In the genomic region with DNA sequence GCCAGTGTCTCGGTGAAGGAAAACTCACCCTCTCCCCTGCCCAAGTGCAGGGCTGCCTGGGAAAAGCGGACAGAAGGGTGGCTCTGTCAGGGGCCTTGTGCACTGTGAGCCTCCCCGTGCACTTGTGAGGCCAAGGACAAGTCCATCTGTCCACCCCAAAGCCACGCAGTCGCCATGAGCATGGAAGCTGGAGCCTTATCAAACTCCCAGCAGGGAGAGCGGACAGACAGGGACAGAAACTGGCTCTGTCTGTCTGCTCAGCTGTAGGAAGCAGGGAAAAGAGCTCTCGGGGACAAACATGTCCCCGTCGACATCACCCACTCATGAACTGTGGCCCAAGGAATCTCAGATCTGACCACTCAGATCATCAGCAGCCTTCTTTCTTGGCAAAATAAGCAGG, we compare ENCODE assay signal across 2 cellular contexts.
TF ChIP-seq lines count a peak whose summit lies in the region.

No MANE protein-coding gene starts in this region.

TF ChIP-seq in GM23338, 12 proteins besides CTCF, POLR2A, EP300 and RAD21 (continues in another document):
- TF ChIP-seq, protein P1, sequence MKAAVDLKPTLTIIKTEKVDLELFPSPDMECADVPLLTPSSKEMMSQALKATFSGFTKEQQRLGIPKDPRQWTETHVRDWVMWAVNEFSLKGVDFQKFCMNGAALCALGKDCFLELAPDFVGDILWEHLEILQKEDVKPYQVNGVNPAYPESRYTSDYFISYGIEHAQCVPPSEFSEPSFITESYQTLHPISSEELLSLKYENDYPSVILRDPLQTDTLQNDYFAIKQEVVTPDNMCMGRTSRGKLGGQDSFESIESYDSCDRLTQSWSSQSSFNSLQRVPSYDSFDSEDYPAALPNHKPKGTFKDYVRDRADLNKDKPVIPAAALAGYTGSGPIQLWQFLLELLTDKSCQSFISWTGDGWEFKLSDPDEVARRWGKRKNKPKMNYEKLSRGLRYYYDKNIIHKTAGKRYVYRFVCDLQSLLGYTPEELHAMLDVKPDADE (IDR thresholded peaks at IDR 0.05) = no peak
- TF ChIP-seq NANOG (IDR thresholded peaks at IDR 0.05; ENCODE audit: borderline replicate concordance) (no peak), ZNF331 (CRISPR knock-in tag; IDR thresholded peaks at IDR 0.05; ENCODE audit: low read depth) (no peak), ZNF114 (CRISPR knock-in tag; IDR thresholded peaks at IDR 0.05) (no peak), EZH2phosphoT487 (IDR thresholded peaks at IDR 0.05; ENCODE audit: unreplicated experiment) (no peak), CREB1 (CRISPR knock-in tag; IDR thresholded peaks at IDR 0.05; ENCODE audit: low read depth) (no peak), STAT1 (IDR thresholded peaks at IDR 0.05; ENCODE audit: unreplicated experiment) (no peak), POLR2AphosphoS5 (IDR thresholded peaks at IDR 0.05; ENCODE audit: low read depth) (no peak)
- TF ChIP-seq, protein P2, sequence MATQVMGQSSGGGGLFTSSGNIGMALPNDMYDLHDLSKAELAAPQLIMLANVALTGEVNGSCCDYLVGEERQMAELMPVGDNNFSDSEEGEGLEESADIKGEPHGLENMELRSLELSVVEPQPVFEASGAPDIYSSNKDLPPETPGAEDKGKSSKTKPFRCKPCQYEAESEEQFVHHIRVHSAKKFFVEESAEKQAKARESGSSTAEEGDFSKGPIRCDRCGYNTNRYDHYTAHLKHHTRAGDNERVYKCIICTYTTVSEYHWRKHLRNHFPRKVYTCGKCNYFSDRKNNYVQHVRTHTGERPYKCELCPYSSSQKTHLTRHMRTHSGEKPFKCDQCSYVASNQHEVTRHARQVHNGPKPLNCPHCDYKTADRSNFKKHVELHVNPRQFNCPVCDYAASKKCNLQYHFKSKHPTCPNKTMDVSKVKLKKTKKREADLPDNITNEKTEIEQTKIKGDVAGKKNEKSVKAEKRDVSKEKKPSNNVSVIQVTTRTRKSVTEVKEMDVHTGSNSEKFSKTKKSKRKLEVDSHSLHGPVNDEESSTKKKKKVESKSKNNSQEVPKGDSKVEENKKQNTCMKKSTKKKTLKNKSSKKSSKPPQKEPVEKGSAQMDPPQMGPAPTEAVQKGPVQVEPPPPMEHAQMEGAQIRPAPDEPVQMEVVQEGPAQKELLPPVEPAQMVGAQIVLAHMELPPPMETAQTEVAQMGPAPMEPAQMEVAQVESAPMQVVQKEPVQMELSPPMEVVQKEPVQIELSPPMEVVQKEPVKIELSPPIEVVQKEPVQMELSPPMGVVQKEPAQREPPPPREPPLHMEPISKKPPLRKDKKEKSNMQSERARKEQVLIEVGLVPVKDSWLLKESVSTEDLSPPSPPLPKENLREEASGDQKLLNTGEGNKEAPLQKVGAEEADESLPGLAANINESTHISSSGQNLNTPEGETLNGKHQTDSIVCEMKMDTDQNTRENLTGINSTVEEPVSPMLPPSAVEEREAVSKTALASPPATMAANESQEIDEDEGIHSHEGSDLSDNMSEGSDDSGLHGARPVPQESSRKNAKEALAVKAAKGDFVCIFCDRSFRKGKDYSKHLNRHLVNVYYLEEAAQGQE (IDR thresholded peaks at IDR 0.05; ENCODE audit: unreplicated experiment) = no peak
- TF ChIP-seq, protein P3, sequence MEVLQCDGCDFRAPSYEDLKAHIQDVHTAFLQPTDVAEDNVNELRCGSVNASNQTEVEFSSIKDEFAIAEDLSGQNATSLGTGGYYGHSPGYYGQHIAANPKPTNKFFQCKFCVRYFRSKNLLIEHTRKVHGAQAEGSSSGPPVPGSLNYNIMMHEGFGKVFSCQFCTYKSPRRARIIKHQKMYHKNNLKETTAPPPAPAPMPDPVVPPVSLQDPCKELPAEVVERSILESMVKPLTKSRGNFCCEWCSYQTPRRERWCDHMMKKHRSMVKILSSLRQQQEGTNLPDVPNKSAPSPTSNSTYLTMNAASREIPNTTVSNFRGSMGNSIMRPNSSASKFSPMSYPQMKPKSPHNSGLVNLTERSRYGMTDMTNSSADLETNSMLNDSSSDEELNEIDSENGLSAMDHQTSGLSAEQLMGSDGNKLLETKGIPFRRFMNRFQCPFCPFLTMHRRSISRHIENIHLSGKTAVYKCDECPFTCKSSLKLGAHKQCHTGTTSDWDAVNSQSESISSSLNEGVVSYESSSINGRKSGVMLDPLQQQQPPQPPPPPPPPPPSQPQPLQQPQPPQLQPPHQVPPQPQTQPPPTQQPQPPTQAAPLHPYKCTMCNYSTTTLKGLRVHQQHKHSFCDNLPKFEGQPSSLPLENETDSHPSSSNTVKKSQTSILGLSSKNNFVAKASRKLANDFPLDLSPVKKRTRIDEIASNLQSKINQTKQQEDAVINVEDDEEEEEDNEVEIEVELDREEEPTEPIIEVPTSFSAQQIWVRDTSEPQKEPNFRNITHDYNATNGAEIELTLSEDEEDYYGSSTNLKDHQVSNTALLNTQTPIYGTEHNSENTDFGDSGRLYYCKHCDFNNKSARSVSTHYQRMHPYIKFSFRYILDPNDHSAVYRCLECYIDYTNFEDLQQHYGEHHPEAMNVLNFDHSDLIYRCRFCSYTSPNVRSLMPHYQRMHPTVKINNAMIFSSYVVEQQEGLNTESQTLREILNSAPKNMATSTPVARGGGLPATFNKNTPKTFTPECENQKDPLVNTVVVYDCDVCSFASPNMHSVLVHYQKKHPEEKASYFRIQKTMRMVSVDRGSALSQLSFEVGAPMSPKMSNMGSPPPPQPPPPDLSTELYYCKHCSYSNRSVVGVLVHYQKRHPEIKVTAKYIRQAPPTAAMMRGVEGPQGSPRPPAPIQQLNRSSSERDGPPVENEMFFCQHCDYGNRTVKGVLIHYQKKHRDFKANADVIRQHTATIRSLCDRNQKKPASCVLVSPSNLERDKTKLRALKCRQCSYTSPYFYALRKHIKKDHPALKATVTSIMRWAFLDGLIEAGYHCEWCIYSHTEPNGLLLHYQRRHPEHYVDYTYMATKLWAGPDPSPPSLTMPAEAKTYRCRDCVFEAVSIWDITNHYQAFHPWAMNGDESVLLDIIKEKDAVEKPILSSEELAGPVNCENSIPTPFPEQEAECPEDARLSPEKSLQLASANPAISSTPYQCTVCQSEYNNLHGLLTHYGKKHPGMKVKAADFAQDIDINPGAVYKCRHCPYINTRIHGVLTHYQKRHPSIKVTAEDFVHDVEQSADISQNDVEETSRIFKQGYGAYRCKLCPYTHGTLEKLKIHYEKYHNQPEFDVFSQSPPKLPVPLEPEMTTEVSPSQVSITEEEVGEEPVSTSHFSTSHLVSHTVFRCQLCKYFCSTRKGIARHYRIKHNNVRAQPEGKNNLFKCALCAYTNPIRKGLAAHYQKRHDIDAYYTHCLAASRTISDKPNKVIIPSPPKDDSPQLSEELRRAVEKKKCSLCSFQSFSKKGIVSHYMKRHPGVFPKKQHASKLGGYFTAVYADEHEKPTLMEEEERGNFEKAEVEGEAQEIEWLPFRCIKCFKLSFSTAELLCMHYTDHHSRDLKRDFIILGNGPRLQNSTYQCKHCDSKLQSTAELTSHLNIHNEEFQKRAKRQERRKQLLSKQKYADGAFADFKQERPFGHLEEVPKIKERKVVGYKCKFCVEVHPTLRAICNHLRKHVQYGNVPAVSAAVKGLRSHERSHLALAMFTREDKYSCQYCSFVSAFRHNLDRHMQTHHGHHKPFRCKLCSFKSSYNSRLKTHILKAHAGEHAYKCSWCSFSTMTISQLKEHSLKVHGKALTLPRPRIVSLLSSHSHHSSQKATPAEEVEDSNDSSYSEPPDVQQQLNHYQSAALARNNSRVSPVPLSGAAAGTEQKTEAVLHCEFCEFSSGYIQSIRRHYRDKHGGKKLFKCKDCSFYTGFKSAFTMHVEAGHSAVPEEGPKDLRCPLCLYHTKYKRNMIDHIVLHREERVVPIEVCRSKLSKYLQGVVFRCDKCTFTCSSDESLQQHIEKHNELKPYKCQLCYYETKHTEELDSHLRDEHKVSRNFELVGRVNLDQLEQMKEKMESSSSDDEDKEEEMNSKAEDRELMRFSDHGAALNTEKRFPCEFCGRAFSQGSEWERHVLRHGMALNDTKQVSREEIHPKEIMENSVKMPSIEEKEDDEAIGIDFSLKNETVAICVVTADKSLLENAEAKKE (CRISPR knock-in tag; IDR thresholded peaks at IDR 0.05) = no peak

TF ChIP-seq in H1, 55 proteins besides CTCF, POLR2A, EP300 and RAD21:
- TF ChIP-seq, protein P4, sequence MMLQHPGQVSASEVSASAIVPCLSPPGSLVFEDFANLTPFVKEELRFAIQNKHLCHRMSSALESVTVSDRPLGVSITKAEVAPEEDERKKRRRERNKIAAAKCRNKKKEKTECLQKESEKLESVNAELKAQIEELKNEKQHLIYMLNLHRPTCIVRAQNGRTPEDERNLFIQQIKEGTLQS (IDR thresholded peaks at IDR 0.05; ENCODE audit: insufficient read depth, low read depth, low read length) = no peak
- no peak for TF ChIP-seq SIX5 (IDR thresholded peaks at IDR 0.05; ENCODE audit: low read depth, low read length)
- no peak for TF ChIP-seq POU5F1 (IDR thresholded peaks at IDR 0.05; ENCODE audit: low read depth, low read length)
- no peak for TF ChIP-seq RXRA (IDR thresholded peaks at IDR 0.05; ENCODE audit: insufficient read depth, low read depth, low read length)
- TF ChIP-seq NANOG (IDR thresholded peaks at IDR 0.05; ENCODE audit: insufficient read depth, low read depth, low read length, poor library complexity, severe bottlenecking) = no peak
- no peak for TF ChIP-seq TBP (IDR thresholded peaks at IDR 0.05; ENCODE audit: low read depth, low read length)
- TF ChIP-seq GTF2F1 (IDR thresholded peaks at IDR 0.05; ENCODE audit: borderline replicate concordance, low read depth, low read length) = no peak
- no peak for TF ChIP-seq YY1 (IDR thresholded peaks at IDR 0.05; ENCODE audit: low read depth, low read length)
- no peak for TF ChIP-seq HDAC2 (IDR thresholded peaks at IDR 0.05; ENCODE audit: borderline replicate concordance in 1 of 2, low read depth in 2 of 2, low read length in 2 of 2)
- TF ChIP-seq SP4 (IDR thresholded peaks at IDR 0.05; ENCODE audit: low read length) = no peak
- TF ChIP-seq TAF1 (IDR thresholded peaks at IDR 0.05; ENCODE audit: low read depth, low read length) = no peak
- no peak for TF ChIP-seq BRCA1 (IDR thresholded peaks at IDR 0.05; ENCODE audit: low read depth, low read length)
- TF ChIP-seq KDM4A (IDR thresholded peaks at IDR 0.05; ENCODE audit: low read depth, low read length, severe bottlenecking) = no peak
- TF ChIP-seq TCF12 (IDR thresholded peaks at IDR 0.05; ENCODE audit: low read depth, low read length) = no peak
- no peak for TF ChIP-seq RBBP5 (IDR thresholded peaks at IDR 0.05; ENCODE audit: borderline replicate concordance, low read depth, low read length)
